Comparison of ENCODE assay signal across 10 cellular contexts in the genomic region with DNA sequence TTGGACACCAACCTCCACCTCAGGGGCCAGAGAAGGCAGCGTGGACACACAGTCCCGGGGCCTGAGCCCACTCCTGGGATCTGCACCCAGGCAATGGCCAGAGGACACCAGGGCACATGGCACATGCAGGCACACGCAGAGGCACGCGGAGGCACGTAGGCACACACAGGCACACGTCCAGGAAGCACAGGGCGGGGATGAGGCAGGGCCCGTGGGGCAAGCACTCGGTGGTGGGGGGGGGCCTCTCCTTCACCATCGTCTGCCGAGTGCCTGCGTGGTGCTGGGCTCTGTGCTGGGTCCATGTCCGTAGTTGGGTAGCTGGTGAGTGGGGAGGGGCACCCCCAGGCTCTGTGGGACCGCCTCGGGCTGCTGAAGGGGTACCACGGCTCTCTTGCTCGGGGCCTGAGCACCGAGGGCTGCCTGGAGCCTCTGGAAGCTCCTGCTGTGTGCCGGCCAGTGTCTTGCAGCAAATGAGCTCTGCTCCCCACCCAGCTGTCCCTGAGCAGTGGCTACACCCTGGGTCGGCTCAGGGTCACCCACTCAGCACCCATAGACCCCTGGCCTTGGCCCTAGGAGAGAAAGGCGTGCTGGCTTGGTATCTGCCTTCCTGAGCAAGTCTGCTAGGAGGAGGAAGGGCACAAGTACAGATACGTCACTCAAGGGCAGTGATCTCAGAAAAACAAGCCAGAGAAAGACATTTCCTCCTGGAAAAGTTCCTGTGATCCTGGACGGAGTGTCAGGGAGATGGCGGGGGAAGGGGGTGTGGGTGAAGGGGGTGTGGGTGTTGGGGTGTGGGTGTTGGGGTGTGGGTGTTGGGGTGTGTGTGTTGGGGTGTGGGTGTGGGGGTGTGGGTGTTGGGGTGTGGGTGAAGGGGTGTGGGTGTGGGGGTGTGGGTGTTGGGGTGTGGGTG. TPM values are rescaled to one million over a fixed set of nuclear protein-coding genes. Genes with fewer than 3 reads are reported as not detected.
DNase-seq lines count a peak whose midpoint lies in the region; ATAC-seq and TF ChIP-seq lines count a peak whose summit lies in the region.
"Had no signal": no experiment of that assay in that cellular context is flagged by ENCODE, and none has a peak within 500 bp of the region (broad histone marks: within the 10 kb centered on the region; RNA-seq: fewer than 3 reads in every experiment).

No MANE protein-coding gene starts in this region.

- no peaks in the 10 kb centered on the region for H3K36me3 ChIP-seq in GM23338 (ENCODE audit: insufficient read depth)

- peak; percentile 61 for ATAC-seq in activated T-helper 17 cell treated with anti-CD3 and anti-CD28 coated beads, Interleukin-2, amount 50 U/mL, for 72 hours (replicated peaks)
- peak; percentile 15 for ATAC-seq in left ventricle myocardium superior
- ATAC-seq in GM19467 (IDR thresholded peaks at IDR 0.05; ENCODE audit: unreplicated experiment): no peak
- ATAC-seq in GM23338: no peak
- no peak for ATAC-seq in HG02588 (IDR thresholded peaks at IDR 0.05; ENCODE audit: unreplicated experiment)

- H3K4me3 ChIP-seq in GM23338: no peak overlapping the region

- peak overlapping the region; percentile 39 for H3K4me3 Mint-ChIP-seq in activated T-helper 17 cell treated with anti-CD3 and anti-CD28 coated beads, Interleukin-2, amount 50 U/mL, for 72 hours
- H3K4me3 Mint-ChIP-seq in stimulated activated naive CD8-positive, alpha-beta T cell treated with anti-CD3 and anti-CD28 coated beads, Interleukin-15, Interleukin-2, amounts not matched to agents 100 ng/mL and 50 ng/mL, for 24 hours: peak overlapping the region; percentile 80
- H3K4me3 Mint-ChIP-seq in GM23338: no peak overlapping the region

- H3K27me3 Mint-ChIP-seq in activated T-helper 17 cell treated with anti-CD3 and anti-CD28 coated beads, Interleukin-2, amount 50 U/mL, for 72 hours: no peaks in the 10 kb centered on the region
- peaks cover 4% of the 10 kb centered on the region for H3K27me3 Mint-ChIP-seq in stimulated activated naive CD8-positive, alpha-beta T cell treated with anti-CD3 and anti-CD28 coated beads, Interleukin-15, Interleukin-2, amounts not matched to agents 100 ng/mL and 50 ng/mL, for 24 hours
- peaks cover 28% of the 10 kb centered on the region for H3K27me3 Mint-ChIP-seq in GM23338 (ENCODE audit: insufficient read depth, low read depth, poor library complexity)

- no peak overlapping the region for H3K27ac ChIP-seq in GM23338 (ENCODE audit: low read depth)

- H3K4me1 ChIP-seq in GM23338 (ENCODE audit: insufficient read depth): peaks cover 5% of the 10 kb centered on the region; the same call in 1 of the 2 replicates

- no peaks in the 10 kb centered on the region for H3K27me3 ChIP-seq in GM23338 (ENCODE audit: insufficient read depth)

- intact Hi-C loops in left ventricle myocardium superior (cut with micrococcal nuclease): no loop called here

- H3K4me2 ChIP-seq in GM23338: no peak overlapping the region

- no peaks in the 10 kb centered on the region for H3K9me3 Mint-ChIP-seq in activated T-helper 17 cell treated with anti-CD3 and anti-CD28 coated beads, Interleukin-2, amount 50 U/mL, for 72 hours
- no peaks in the 10 kb centered on the region for H3K9me3 Mint-ChIP-seq in stimulated activated naive CD8-positive, alpha-beta T cell treated with anti-CD3 and anti-CD28 coated beads, Interleukin-15, Interleukin-2, amounts not matched to agents 100 ng/mL and 50 ng/mL, for 24 hours
- H3K9me3 Mint-ChIP-seq in GM23338: peaks cover 12% of the 10 kb centered on the region; the same call in 2 of the 3 replicates

- H3K79me2 ChIP-seq in GM23338 (replicated peaks; ENCODE audit: insufficient read depth): no peaks in the 10 kb centered on the region

- DNase-seq in NCI-H82 (lab: John Stamatoyannopoulos, UW) (peak; percentile 40), NCI-H82 treated with DMSO at 0.1 percent for 48 hours (lab: John Stamatoyannopoulos, UW; ENCODE audit: unreplicated experiment) (no peak), left ventricle myocardium superior (peak; percentile 41), GM23338 (ENCODE audit: low spot score) (no peak)

- no peaks in the 10 kb centered on the region for H3K9me2 ChIP-seq in GM23338 (ENCODE audit: insufficient read depth)

- H3K27ac Mint-ChIP-seq in activated T-helper 17 cell treated with anti-CD3 and anti-CD28 coated beads, Interleukin-2, amount 50 U/mL, for 72 hours: peak overlapping the region; percentile 94
- peak overlapping the region; percentile 98 for H3K27ac Mint-ChIP-seq in stimulated activated naive CD8-positive, alpha-beta T cell treated with anti-CD3 and anti-CD28 coated beads, Interleukin-15, Interleukin-2, amounts not matched to agents 100 ng/mL and 50 ng/mL, for 24 hours
- no peak overlapping the region for H3K27ac Mint-ChIP-seq in GM23338

- no peak overlapping the region for H2AFZ ChIP-seq in GM23338

- no peaks in the 10 kb centered on the region for H3F3A ChIP-seq in GM23338 (replicated peaks; ENCODE audit: low read depth)

- peaks cover 5% of the 10 kb centered on the region for H3K4me1 Mint-ChIP-seq in activated T-helper 17 cell treated with anti-CD3 and anti-CD28 coated beads, Interleukin-2, amount 50 U/mL, for 72 hours
- peaks cover 11% of the 10 kb centered on the region for H3K4me1 Mint-ChIP-seq in stimulated activated naive CD8-positive, alpha-beta T cell treated with anti-CD3 and anti-CD28 coated beads, Interleukin-15, Interleukin-2, amounts not matched to agents 100 ng/mL and 50 ng/mL, for 24 hours (ENCODE audit: low read depth)
- H3K4me1 Mint-ChIP-seq in GM23338: peaks cover 18% of the 10 kb centered on the region

- no peak for TF ChIP-seq CTCF in GM23338 (conservative IDR thresholded peaks at IDR 0.05; ENCODE audit: low read depth in 2 of 2)

- H3K36me3 Mint-ChIP-seq in activated T-helper 17 cell treated with anti-CD3 and anti-CD28 coated beads, Interleukin-2, amount 50 U/mL, for 72 hours (ENCODE audit: low read depth): peaks cover 23% of the 10 kb centered on the region
- peaks cover 16% of the 10 kb centered on the region for H3K36me3 Mint-ChIP-seq in stimulated activated naive CD8-positive, alpha-beta T cell treated with anti-CD3 and anti-CD28 coated beads, Interleukin-15, Interleukin-2, amounts not matched to agents 100 ng/mL and 50 ng/mL, for 24 hours (ENCODE audit: low read depth)
- H3K36me3 Mint-ChIP-seq in GM23338 (ENCODE audit: low read depth): no peaks in the 10 kb centered on the region; the same call in 2 of the 3 replicates

- no peaks in the 10 kb centered on the region; the same call in 1 of the 2 replicates for H4K20me1 ChIP-seq in GM23338 (replicated peaks; ENCODE audit: insufficient read depth)

TF ChIP-seq in GM23338, 12 proteins besides CTCF, POLR2A, EP300 and RAD21:
- TF ChIP-seq EZH2 (IDR thresholded peaks at IDR 0.05; ENCODE audit: low read depth, unreplicated experiment) (no peak), JUNB (IDR thresholded peaks at IDR 0.05; ENCODE audit: unreplicated experiment) (no peak), ZNF114 (CRISPR knock-in tag; IDR thresholded peaks at IDR 0.05) (no peak), POLR2AphosphoS5 (IDR thresholded peaks at IDR 0.05; ENCODE audit: low read depth) (no peak)
- TF ChIP-seq, protein P1, sequence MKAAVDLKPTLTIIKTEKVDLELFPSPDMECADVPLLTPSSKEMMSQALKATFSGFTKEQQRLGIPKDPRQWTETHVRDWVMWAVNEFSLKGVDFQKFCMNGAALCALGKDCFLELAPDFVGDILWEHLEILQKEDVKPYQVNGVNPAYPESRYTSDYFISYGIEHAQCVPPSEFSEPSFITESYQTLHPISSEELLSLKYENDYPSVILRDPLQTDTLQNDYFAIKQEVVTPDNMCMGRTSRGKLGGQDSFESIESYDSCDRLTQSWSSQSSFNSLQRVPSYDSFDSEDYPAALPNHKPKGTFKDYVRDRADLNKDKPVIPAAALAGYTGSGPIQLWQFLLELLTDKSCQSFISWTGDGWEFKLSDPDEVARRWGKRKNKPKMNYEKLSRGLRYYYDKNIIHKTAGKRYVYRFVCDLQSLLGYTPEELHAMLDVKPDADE (IDR thresholded peaks at IDR 0.05): no peak

RNA-seq across cellular contexts. Expression of a gene that starts 26.5 kb away (rescaled TPM):
- total RNA-seq in activated T-helper 17 cell treated with anti-CD3 and anti-CD28 coated beads, Interleukin-2, amount 50 U/mL, for 72 hours: under 1 TPM in 1 of 2 donors, not detected in 1; 0.58 TPM
- total RNA-seq in left ventricle myocardium superior: not detected
- total RNA-seq in GM23338 (2014; rRNA removed; shearing (Covaris generic)): 0.50 TPM in 1 of 2 replicates, not detected in the other
- polyA plus RNA-seq in GM23338 (2016; fragmentation: Nextera tagmentation; extraction: Ambion mirVana): not detected in 2 replicates
- total RNA-seq: NCI-H460 had no signal
- polyA plus RNA-seq: BJ had no signal

RNA-seq across cellular contexts. Expression of a gene that starts 37.3 kb away (rescaled TPM):
- 10 to 100 TPM; 13.1 to 77.6 TPM for total RNA-seq in activated T-helper 17 cell treated with anti-CD3 and anti-CD28 coated beads, Interleukin-2, amount 50 U/mL, for 72 hours
- total RNA-seq in left ventricle myocardium superior: 1.4 TPM
- total RNA-seq in GM23338 (2014; rRNA removed; shearing (Covaris generic)): 0.38 and 1.8 TPM in 2 replicates
- 0.23 and 0.34 TPM in 2 replicates for polyA plus RNA-seq in GM23338 (2016; fragmentation: Nextera tagmentation; extraction: Ambion mirVana)
- total RNA-seq: NCI-H460 had no signal
- polyA plus RNA-seq: BJ had no signal

Comparison
In these comparisons a context has a peak if more than half of its experiments do, and no peak if none do; other contexts are left out.
1. DNase-seq: peak in NCI-H82 (single experiment) and left ventricle myocardium superior (single experiment); none in NCI-H82 treated with DMSO at 0.1 percent for 48 hours (single experiment) and GM23338 (single experiment).
2. ATAC-seq: peak in activated T-helper 17 cell treated with anti-CD3 and anti-CD28 coated beads, Interleukin-2, amount 50 U/mL, for 72 hours (single experiment) and left ventricle myocardium superior (single experiment); none in GM19467 (single experiment), GM23338 (single experiment) and HG02588 (single experiment).